Comparison of ENCODE assay signal across 24 cellular contexts in the genomic region with DNA sequence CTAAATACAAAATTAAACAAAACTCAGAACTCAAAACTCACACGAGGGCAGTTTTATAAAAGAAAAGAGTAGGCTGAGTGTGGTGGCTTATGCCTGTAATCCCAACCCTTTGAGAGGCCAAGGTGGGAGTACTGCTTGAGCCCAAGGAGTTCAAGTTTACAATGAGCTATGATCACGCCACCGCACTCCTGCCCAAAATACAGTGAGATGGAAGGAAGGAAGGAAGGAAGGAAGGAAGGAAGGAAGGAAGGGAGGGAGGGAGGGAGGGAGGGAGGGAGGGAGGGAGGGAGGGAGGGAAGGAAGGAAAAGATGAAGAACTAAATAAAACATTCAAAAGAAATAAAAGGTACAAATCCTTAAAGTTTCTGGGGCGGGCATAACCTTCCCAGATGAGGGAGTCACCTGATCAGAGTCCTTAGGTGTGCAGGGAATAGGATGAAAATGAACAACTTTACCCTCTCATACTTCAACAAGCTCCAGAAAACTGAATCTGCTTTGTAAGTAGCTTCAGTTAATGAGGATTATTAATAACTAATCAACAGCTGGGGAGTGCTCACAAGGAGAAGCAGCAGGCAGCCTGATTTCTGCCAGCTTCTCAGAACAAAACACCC. TPM values are rescaled to one million over a fixed set of nuclear protein-coding genes. Genes with fewer than 3 reads are reported as not detected.
DNase-seq lines count a peak whose midpoint lies in the region; ATAC-seq and TF ChIP-seq lines count a peak whose summit lies in the region.
"Had no signal": no experiment of that assay in that cellular context is flagged by ENCODE, and none has a peak within 500 bp of the region (broad histone marks: within the 10 kb centered on the region; RNA-seq: fewer than 3 reads in every experiment).

No MANE protein-coding gene starts in this region.

- H3K27ac Mint-ChIP-seq in stimulated activated naive B cell treated with anti-CD40 and anti-IgM and Interleukin-4, amounts not matched to agents 10 μg/mL and 1 μg/mL and 100 μg/mL, for 72 hours: peak overlapping the region; percentile 60
- no peak overlapping the region for H3K27ac Mint-ChIP-seq in neural progenitor cell
- H3K27ac Mint-ChIP-seq: T-helper 1 cell treated with Interleukin-12 subunit alpha and Interleukin-12 subunit beta and Interleukin-4 antibody, amounts not matched to agents 30 μg/mL and 1 μg/mL, for 36 hours had no signal

- BruUV-seq in A673 (replicated peaks; lab: Mats Ljungman, UMichigan) (no TSS peak), PC-3 (replicated peaks; lab: Mats Ljungman, UMichigan) (no TSS peak)

- H4K20me1 ChIP-seq in PC-3 (ENCODE audit: low read length): no peaks in the 10 kb centered on the region
- H4K20me1 ChIP-seq in neural progenitor cell (ENCODE audit: low read depth): no peaks in the 10 kb centered on the region

- H2AFZ ChIP-seq in PC-3 (ENCODE audit: low read length) (no peak overlapping the region), neural progenitor cell (replicated peaks) (no peak overlapping the region)

- H3K27me3 ChIP-seq in A673 (replicated peaks; ENCODE audit: insufficient read depth, low read depth, low read length, poor library complexity) (no peaks in the 10 kb centered on the region), PC-3 (ENCODE audit: low read length) (no peaks in the 10 kb centered on the region), neural progenitor cell (no peaks in the 10 kb centered on the region)
- H3K27me3 ChIP-seq: BE2C had no signal

- H3K9me3 ChIP-seq in A673 (ENCODE audit: low read depth, low read length, poor library complexity, severe bottlenecking) (no peaks in the 10 kb centered on the region), PC-3 (ENCODE audit: low read length) (no peaks in the 10 kb centered on the region), neural progenitor cell (ENCODE audit: low read depth) (no peaks in the 10 kb centered on the region)
- H3K9me3 ChIP-seq: BE2C, HAP-1 had no signal

- H3K36me3 Mint-ChIP-seq in stimulated activated naive B cell treated with anti-CD40 and anti-IgM and Interleukin-4, amounts not matched to agents 10 μg/mL and 1 μg/mL and 100 μg/mL, for 72 hours: peaks cover 58 to 65% of the 10 kb centered on the region in 2 donors
- peaks cover 16% of the 10 kb centered on the region for H3K36me3 Mint-ChIP-seq in neural progenitor cell

- peaks cover 10% of the 10 kb centered on the region for H3K36me3 ChIP-seq in A673 (ENCODE audit: insufficient read depth, low read length, poor library complexity, severe bottlenecking)
- H3K36me3 ChIP-seq in PC-3 (ENCODE audit: low read depth, low read length): no peaks in the 10 kb centered on the region
- H3K36me3 ChIP-seq in neural progenitor cell: no peaks in the 10 kb centered on the region
- H3K36me3 ChIP-seq: BE2C, HAP-1 had no signal

- peaks cover 5% of the 10 kb centered on the region for H3F3A ChIP-seq in PC-3 (ENCODE audit: low read length, unreplicated experiment)
- no peaks in the 10 kb centered on the region for H3F3A ChIP-seq in neural progenitor cell (ENCODE audit: low read depth)

- intact Hi-C loops in A673 (cut with micrococcal nuclease; ENCODE audit: unreplicated experiment): no loop called here
- intact Hi-C loops in PC-3 (cut with micrococcal nuclease): loop anchor here (1.0 kb wide), 1 partner anchor 21 kb away; no protein-coding TSS in a partner anchor

- H3K9me2 ChIP-seq in PC-3 (replicated peaks; ENCODE audit: low read length): no peaks in the 10 kb centered on the region

- no peak for TF ChIP-seq CTCF in A673 (conservative IDR thresholded peaks at IDR 0.05; ENCODE audit: low read depth, low read length)
- TF ChIP-seq CTCF in PC-3 (conservative IDR thresholded peaks at IDR 0.05; ENCODE audit: low read depth, low read length): no peak
- TF ChIP-seq CTCF in neural progenitor cell (IDR thresholded peaks at IDR 0.05): no peak

- H3K27me3 Mint-ChIP-seq in stimulated activated naive B cell treated with anti-CD40 and anti-IgM and Interleukin-4, amounts not matched to agents 10 μg/mL and 1 μg/mL and 100 μg/mL, for 72 hours: no peaks in the 10 kb centered on the region
- H3K27me3 Mint-ChIP-seq in neural progenitor cell (ENCODE audit: insufficient read depth, low read depth): no peaks in the 10 kb centered on the region
- H3K27me3 Mint-ChIP-seq: IgD-negative memory B cell had no signal

- H3K9ac ChIP-seq in PC-3 (ENCODE audit: low read length) (no peak overlapping the region), neural progenitor cell (no peak overlapping the region)

- H3K27ac ChIP-seq in A673 (ENCODE audit: low read depth, low read length, poor library complexity, severe bottlenecking) (peak overlapping the region; percentile 74), PC-3 (ENCODE audit: low read length) (peak overlapping the region; percentile 85), neural progenitor cell (no peak overlapping the region)

- POLR2A ChIA-PET in A673 (lab: Charles Lee; ENCODE audit: low non-redundant PET) (interaction anchor here (0.5 kb wide), 1 partner anchor 49 kb away, joined by 3 read pairs; no protein-coding TSS in a partner anchor), PC-3 (lab: Charles Lee; ENCODE audit: unreplicated experiment) (no interaction called here)

- H3K4me1 Mint-ChIP-seq in stimulated activated naive B cell treated with anti-CD40 and anti-IgM and Interleukin-4, amounts not matched to agents 10 μg/mL and 1 μg/mL and 100 μg/mL, for 72 hours: peaks cover 31 to 80% of the 10 kb centered on the region in 2 donors
- H3K4me1 Mint-ChIP-seq in neural progenitor cell: no peaks in the 10 kb centered on the region

- peak; percentile 64 for DNase-seq in A673 (ENCODE audit: low spot score)
- no peak for DNase-seq in PC-3
- DNase-seq in stimulated activated naive B cell treated with anti-CD40 and anti-IgM and Interleukin-4, amounts not matched to agents 10 μg/mL and 1 μg/mL and 100 μg/mL, for 72 hours: no peak
- no peak for DNase-seq in activated T-cell treated with anti-CD3 and anti-CD28 coated beads for 4 hours
- no peak for DNase-seq in globus pallidus (ENCODE audit: low spot score)
- no peak for DNase-seq in neural progenitor cell (ENCODE audit: low spot score)
- DNase-seq: BE2C; Calu3; DMS153; DND-41; GOT3; NCI-H1048; NCI-H1417; NCI-H1694; NCI-H2029 treated with DMSO at 0.1 percent for 48 hours; NCI-H446 treated with DMSO at 0.1 percent for 48 hours; NK-92 treated with Interleukin-12 subunit alpha and Interleukin-12 subunit beta, amount 100 ng/mL, for 24 hours; RPMI8226; SHP77 had no signal

- peaks cover 4 to 11% of the 10 kb centered on the region in 2 donors for H3K9me3 Mint-ChIP-seq in stimulated activated naive B cell treated with anti-CD40 and anti-IgM and Interleukin-4, amounts not matched to agents 10 μg/mL and 1 μg/mL and 100 μg/mL, for 72 hours
- H3K9me3 Mint-ChIP-seq in neural progenitor cell: peaks cover 7% of the 10 kb centered on the region
- H3K9me3 Mint-ChIP-seq: T-helper 1 cell treated with Interleukin-12 subunit alpha and Interleukin-12 subunit beta and Interleukin-4 antibody, amounts not matched to agents 30 μg/mL and 1 μg/mL, for 36 hours had no signal

- H3K4me3 ChIP-seq in A673 (ENCODE audit: low read depth, low read length, poor library complexity, severe bottlenecking) (no peak overlapping the region), PC-3 (ENCODE audit: low read length) (no peak overlapping the region; the same call in 1 of the 2 replicates), neural progenitor cell (no peak overlapping the region)
- H3K4me3 ChIP-seq: HAP-1 had no signal

- H3K79me2 ChIP-seq in PC-3 (ENCODE audit: low read length) (no peaks in the 10 kb centered on the region), neural progenitor cell (ENCODE audit: low read depth) (no peaks in the 10 kb centered on the region)

- H3K4me1 ChIP-seq in A673 (ENCODE audit: insufficient read depth, low read length, poor library complexity, severe bottlenecking) (peaks cover 45% of the 10 kb centered on the region), PC-3 (ENCODE audit: insufficient read depth, low read length) (peaks cover 27% of the 10 kb centered on the region), neural progenitor cell (peaks cover 8% of the 10 kb centered on the region)
- H3K4me1 ChIP-seq: BE2C had no signal

- H3K4me2 ChIP-seq in PC-3 (ENCODE audit: low read length) (peak overlapping the region; percentile 62), neural progenitor cell (no peak overlapping the region)

- H3K4me3 Mint-ChIP-seq in stimulated activated naive B cell treated with anti-CD40 and anti-IgM and Interleukin-4, amounts not matched to agents 10 μg/mL and 1 μg/mL and 100 μg/mL, for 72 hours: no peak overlapping the region
- H3K4me3 Mint-ChIP-seq in neural progenitor cell: no peak overlapping the region
- H3K4me3 Mint-ChIP-seq: CD14-positive monocyte; T-helper 1 cell treated with Interleukin-12 subunit alpha and Interleukin-12 subunit beta and Interleukin-4 antibody, amounts not matched to agents 30 μg/mL and 1 μg/mL, for 36 hours had no signal

- CTCF ChIA-PET in A673 (lab: Charles Lee): no interaction called here
- CTCF ChIA-PET in PC-3 (lab: Charles Lee): no interaction called here

- ATAC-seq in GM18511 (IDR thresholded peaks at IDR 0.05; ENCODE audit: unreplicated experiment) (peak; percentile 21), PC-3 (no peak)
- no peak for ATAC-seq in stimulated activated naive B cell treated with anti-CD40 and anti-IgM and Interleukin-4, amounts not matched to agents 10 μg/mL and 1 μg/mL and 100 μg/mL, for 72 hours (replicated peaks)

RNA-seq across cellular contexts. Expression of a gene that starts 22.0 kb away (rescaled TPM):
- total RNA-seq in A673 (2021) (19.8 and 21.1 TPM in 2 replicates), PC-3 (2014; rRNA removed) (5.4 and 5.6 TPM in 2 replicates), neural progenitor cell (ENCODE audit: low replicate concordance) (24.8 and 41.1 TPM in 2 replicates)
